In the genomic region with DNA sequence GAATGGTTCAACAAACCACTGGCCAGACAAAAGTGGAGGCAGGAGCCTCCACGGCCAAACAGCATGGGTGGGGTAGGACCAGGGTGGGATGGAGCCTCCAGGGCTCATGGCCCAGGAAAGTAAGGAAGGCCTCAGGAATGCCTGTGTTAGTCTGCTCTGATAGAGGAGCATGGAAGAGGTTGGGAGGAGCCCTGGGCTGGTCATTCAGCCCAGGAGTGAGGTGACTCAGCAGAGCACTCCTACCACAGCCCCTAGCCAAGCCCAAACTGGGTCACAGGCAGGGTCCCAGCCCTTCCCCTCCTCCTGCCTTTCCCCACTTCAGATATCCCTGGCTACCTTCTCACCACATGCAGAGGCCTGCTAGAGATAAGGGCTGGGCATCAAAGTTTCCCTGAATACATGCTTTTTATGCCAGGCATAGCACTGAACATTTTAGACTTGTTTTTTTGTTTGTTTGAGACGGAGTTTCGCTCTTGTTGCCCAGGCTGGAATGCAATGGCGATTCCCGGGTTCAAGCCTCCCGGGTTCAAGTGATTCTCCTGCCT, we compare ENCODE assay signal across 2 cellular contexts.
TF ChIP-seq lines count a peak whose summit lies in the region.

No MANE protein-coding gene starts in this region.

TF ChIP-seq in K562, 482 proteins besides CTCF, POLR2A, EP300 and RAD21 (continues in another document):
- TF ChIP-seq, protein P1, sequence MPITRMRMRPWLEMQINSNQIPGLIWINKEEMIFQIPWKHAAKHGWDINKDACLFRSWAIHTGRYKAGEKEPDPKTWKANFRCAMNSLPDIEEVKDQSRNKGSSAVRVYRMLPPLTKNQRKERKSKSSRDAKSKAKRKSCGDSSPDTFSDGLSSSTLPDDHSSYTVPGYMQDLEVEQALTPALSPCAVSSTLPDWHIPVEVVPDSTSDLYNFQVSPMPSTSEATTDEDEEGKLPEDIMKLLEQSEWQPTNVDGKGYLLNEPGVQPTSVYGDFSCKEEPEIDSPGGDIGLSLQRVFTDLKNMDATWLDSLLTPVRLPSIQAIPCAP (CRISPR knock-in tag; IDR thresholded peaks at IDR 0.05; ENCODE audit: borderline replicate concordance): no peak
- peak; percentile 75 for TF ChIP-seq SMARCA4 (IDR thresholded peaks at IDR 0.05)
- peak; percentile 61; the same call in 1 of the 2 replicates for TF ChIP-seq HDGF (IDR thresholded peaks at IDR 0.05)
- TF ChIP-seq, protein P2, sequence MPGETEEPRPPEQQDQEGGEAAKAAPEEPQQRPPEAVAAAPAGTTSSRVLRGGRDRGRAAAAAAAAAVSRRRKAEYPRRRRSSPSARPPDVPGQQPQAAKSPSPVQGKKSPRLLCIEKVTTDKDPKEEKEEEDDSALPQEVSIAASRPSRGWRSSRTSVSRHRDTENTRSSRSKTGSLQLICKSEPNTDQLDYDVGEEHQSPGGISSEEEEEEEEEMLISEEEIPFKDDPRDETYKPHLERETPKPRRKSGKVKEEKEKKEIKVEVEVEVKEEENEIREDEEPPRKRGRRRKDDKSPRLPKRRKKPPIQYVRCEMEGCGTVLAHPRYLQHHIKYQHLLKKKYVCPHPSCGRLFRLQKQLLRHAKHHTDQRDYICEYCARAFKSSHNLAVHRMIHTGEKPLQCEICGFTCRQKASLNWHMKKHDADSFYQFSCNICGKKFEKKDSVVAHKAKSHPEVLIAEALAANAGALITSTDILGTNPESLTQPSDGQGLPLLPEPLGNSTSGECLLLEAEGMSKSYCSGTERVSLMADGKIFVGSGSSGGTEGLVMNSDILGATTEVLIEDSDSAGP (CRISPR knock-in tag; IDR thresholded peaks at IDR 0.05): no peak
- no peak for TF ChIP-seq HNRNPH1 (optimal IDR thresholded peaks at IDR 0.05; ENCODE audit: low read depth, low read length)
- TF ChIP-seq RCOR1 (IDR thresholded peaks at IDR 0.05; ENCODE audit: borderline replicate concordance in 1 of 2, low read depth in 2 of 2, low read length in 2 of 2): peak in 1 of 2 experiments; percentile 50; a peak in 1 of 4 replicates
- no peak for TF ChIP-seq NONO (IDR thresholded peaks at IDR 0.05; ENCODE audit: low read depth in 2 of 2, low read length in 1 of 2)
- TF ChIP-seq, protein P3, sequence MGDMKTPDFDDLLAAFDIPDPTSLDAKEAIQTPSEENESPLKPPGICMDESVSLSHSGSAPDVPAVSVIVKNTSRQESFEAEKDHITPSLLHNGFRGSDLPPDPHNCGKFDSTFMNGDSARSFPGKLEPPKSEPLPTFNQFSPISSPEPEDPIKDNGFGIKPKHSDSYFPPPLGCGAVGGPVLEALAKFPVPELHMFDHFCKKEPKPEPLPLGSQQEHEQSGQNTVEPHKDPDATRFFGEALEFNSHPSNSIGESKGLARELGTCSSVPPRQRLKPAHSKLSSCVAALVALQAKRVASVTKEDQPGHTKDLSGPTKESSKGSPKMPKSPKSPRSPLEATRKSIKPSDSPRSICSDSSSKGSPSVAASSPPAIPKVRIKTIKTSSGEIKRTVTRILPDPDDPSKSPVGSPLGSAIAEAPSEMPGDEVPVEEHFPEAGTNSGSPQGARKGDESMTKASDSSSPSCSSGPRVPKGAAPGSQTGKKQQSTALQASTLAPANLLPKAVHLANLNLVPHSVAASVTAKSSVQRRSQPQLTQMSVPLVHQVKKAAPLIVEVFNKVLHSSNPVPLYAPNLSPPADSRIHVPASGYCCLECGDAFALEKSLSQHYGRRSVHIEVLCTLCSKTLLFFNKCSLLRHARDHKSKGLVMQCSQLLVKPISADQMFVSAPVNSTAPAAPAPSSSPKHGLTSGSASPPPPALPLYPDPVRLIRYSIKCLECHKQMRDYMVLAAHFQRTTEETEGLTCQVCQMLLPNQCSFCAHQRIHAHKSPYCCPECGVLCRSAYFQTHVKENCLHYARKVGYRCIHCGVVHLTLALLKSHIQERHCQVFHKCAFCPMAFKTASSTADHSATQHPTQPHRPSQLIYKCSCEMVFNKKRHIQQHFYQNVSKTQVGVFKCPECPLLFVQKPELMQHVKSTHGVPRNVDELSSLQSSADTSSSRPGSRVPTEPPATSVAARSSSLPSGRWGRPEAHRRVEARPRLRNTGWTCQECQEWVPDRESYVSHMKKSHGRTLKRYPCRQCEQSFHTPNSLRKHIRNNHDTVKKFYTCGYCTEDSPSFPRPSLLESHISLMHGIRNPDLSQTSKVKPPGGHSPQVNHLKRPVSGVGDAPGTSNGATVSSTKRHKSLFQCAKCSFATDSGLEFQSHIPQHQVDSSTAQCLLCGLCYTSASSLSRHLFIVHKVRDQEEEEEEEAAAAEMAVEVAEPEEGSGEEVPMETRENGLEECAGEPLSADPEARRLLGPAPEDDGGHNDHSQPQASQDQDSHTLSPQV (IDR thresholded peaks at IDR 0.05): peak; percentile 72
- no peak for TF ChIP-seq NR4A1 (CRISPR knock-in tag; IDR thresholded peaks at IDR 0.05)
- 0 out of 2 replicates have a peak, but pooled peaks have one; percentile 34 for TF ChIP-seq NR4A1 (tag; IDR thresholded peaks at IDR 0.05)
- TF ChIP-seq SRF (CRISPR knock-in tag; IDR thresholded peaks at IDR 0.05): peak in 1 of 2 experiments; percentile 31; a peak in 1 of 4 replicates
- peak; percentile 37 for TF ChIP-seq CBFA2T3 (IDR thresholded peaks at IDR 0.05)
- TF ChIP-seq BACH1 (tag; IDR thresholded peaks at IDR 0.05): peak; percentile 52; the same call in 1 of the 2 replicates
- TF ChIP-seq MAFG (tag; conservative IDR thresholded peaks at IDR 0.05): peak; percentile 77
- no peak for TF ChIP-seq TCF7 (IDR thresholded peaks at IDR 0.05; ENCODE audit: borderline replicate concordance)
- TF ChIP-seq, protein P4, sequence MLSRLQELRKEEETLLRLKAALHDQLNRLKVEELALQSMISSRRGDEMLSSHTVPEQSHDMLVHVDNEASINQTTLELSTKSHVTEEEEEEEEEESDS (CRISPR knock-in tag; IDR thresholded peaks at IDR 0.05): no peak
- TF ChIP-seq, protein P5, sequence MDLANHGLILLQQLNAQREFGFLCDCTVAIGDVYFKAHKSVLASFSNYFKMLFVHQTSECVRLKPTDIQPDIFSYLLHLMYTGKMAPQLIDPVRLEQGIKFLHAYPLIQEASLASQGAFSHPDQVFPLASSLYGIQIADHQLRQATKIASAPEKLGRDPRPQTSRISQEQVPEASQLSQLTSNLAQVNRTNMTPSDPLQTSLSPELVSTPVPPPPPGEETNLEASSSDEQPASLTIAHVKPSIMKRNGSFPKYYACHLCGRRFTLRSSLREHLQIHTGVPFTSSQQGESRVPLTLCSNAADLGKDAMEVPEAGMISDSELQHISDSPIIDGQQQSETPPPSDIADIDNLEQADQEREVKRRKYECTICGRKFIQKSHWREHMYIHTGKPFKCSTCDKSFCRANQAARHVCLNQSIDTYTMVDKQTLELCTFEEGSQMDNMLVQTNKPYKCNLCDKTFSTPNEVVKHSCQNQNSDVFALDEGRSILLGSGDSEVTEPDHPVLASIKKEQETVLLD (IDR thresholded peaks at IDR 0.05): peak; percentile 62; the same call in 1 of the 2 replicates
- peak; percentile 85; the same call in 1 of the 2 replicates for TF ChIP-seq ZBTB7A (IDR thresholded peaks at IDR 0.05; ENCODE audit: borderline replicate concordance, control insufficient read depth, low read depth, low read length)
- TF ChIP-seq MYNN (IDR thresholded peaks at IDR 0.05): peak; percentile 38; the same call in 1 of the 2 replicates
- TF ChIP-seq MYNN (CRISPR knock-in tag; IDR thresholded peaks at IDR 0.05): no peak
- TF ChIP-seq ARID1B (IDR thresholded peaks at IDR 0.05): peak; percentile 57; the same call in 1 of the 2 replicates
- TF ChIP-seq MTA2 (IDR thresholded peaks at IDR 0.05; ENCODE audit: low read depth): peak; percentile 39
- TF ChIP-seq ZNF444 (CRISPR knock-in tag; IDR thresholded peaks at IDR 0.05): no peak
- no peak for TF ChIP-seq ZNF431 (CRISPR knock-in tag; IDR thresholded peaks at IDR 0.05)
- 0 out of 4 replicates have a peak, but pooled peaks of 1 of the 2 experiments have one; percentile 36 for TF ChIP-seq MAZ (CRISPR knock-in tag; conservative IDR thresholded peaks at IDR 0.05 in 1 of 2, IDR thresholded peaks at IDR 0.05 in 1 of 2)

TF ChIP-seq in HepG2, 621 proteins besides CTCF, POLR2A, EP300 and RAD21:
- TF ChIP-seq DR1 (CRISPR knock-in tag; IDR thresholded peaks at IDR 0.05) (no peak), ZFP62 (CRISPR knock-in tag; IDR thresholded peaks at IDR 0.05) (no peak), HMG20A (CRISPR knock-in tag; IDR thresholded peaks at IDR 0.05; ENCODE audit: borderline replicate concordance) (no peak), SIX1 (CRISPR knock-in tag; IDR thresholded peaks at IDR 0.05; ENCODE audit: borderline replicate concordance) (no peak), ZNF263 (CRISPR knock-in tag; IDR thresholded peaks at IDR 0.05) (peak; percentile 56; the same call in 1 of the 2 replicates)
